In the genomic region with DNA sequence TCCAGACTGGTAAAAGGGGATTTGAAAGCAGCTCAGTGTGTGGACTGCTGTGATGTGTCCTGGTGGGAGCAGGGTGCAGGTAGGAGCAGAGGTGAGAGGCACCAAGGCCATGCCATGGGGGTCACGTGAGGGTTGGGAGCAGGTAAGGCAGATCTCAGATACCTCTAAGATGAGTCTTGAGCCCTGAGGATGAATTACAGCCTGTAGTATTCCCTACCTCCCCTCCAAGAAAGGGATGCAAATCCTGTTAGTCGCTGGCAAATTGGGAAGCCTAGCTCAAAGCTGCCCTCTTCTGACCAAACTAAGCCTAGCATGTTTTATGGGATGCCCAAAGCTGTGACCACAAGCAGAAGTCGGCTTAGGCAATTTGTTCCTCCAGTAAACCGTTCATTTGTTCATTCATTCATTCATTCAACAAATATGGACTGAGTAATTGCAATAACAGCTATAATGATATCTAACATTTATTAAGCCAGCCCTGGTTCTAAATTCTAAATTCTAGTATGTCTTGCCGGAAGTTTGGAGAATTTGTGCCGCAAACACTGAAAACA, we compare ENCODE assay signal across 9 cellular contexts. TPM values are rescaled to one million over a fixed set of nuclear protein-coding genes. Genes with fewer than 3 reads are reported as not detected.
DNase-seq lines count a peak whose midpoint lies in the region; ATAC-seq and TF ChIP-seq lines count a peak whose summit lies in the region.
"Had no signal": no experiment of that assay in that cellular context is flagged by ENCODE, and none has a peak within 500 bp of the region (broad histone marks: within the 10 kb centered on the region; RNA-seq: fewer than 3 reads in every experiment).

No MANE protein-coding gene starts in this region.

- intact Hi-C loops in IMR-90 (cut with micrococcal nuclease), result loop anchor here (1.0 to 10.0 kb wide), 3 partner anchors 52 to 337 kb away; no protein-coding TSS in a partner anchor
- intact Hi-C loops in activated T-helper 2 cell treated with anti-CD3 and anti-CD28 coated beads, Interferon-gamma antibody, Interleukin-2, Interleukin-4, amounts not matched to agents 10 μg/mL and 5 μg/mL and 100 μg/mL, durations not matched to agents 14 hours and 24 hours and 36 hours (cut with micrococcal nuclease), result loop anchor here (1.0 kb wide), 1 partner anchor 52 kb away; no protein-coding TSS in a partner anchor

- peak overlapping the region; percentile 90 for H2BK20ac ChIP-seq in IMR-90 (ENCODE audit: low read depth, low read length)

- peak overlapping the region; percentile 78 for H2AFZ ChIP-seq in IMR-90 (replicated peaks; ENCODE audit: low read length, poor library complexity)
- H2AFZ ChIP-seq in neuronal stem cell (ENCODE audit: low read length), result peak overlapping the region; percentile 30

- H3K4me2 ChIP-seq in IMR-90 (ENCODE audit: low read depth, low read length) (no peak overlapping the region), neuronal stem cell (ENCODE audit: insufficient read depth, low read length, poor library complexity, severe bottlenecking) (no peak overlapping the region)

- H3K36me3 ChIP-seq in IMR-90 (ENCODE audit: control insufficient read depth, insufficient read depth, low read length), result no peaks in the 10 kb centered on the region; the same call in 1 of the 2 replicates
- no peaks in the 10 kb centered on the region for H3K36me3 ChIP-seq in neuronal stem cell (replicated peaks in 1 of 2; ENCODE audit: control insufficient read depth in 2 of 2, insufficient read depth in 2 of 2, low read length in 2 of 2)

- H4K8ac ChIP-seq in IMR-90 (ENCODE audit: low read depth in 2 of 2, low read length in 2 of 2) (peak overlapping the region; percentile 17 to 90), neuronal stem cell (ENCODE audit: low read depth, low read length) (peak overlapping the region; percentile 94)

- peak overlapping the region; percentile 84 for H4K91ac ChIP-seq in IMR-90 (ENCODE audit: insufficient read depth, low read depth, low read length)
- peak overlapping the region; percentile 86 for H4K91ac ChIP-seq in neuronal stem cell (ENCODE audit: low read depth, low read length, poor library complexity)

- peak overlapping the region; percentile 93 for H2AK9ac ChIP-seq in IMR-90 (replicated peaks; ENCODE audit: low read depth, low read length, poor library complexity)

- no TSS peak for BruUV-seq in IMR-90 (replicated peaks; lab: Mats Ljungman, UMichigan)

- peak overlapping the region; percentile 94 for H2BK15ac ChIP-seq in IMR-90 (ENCODE audit: low read depth, low read length)
- H2BK15ac ChIP-seq in neuronal stem cell (ENCODE audit: low read length), result peak overlapping the region; percentile 59

- no peak overlapping the region for H3K4me3 ChIP-seq in IMR-90 (ENCODE audit: insufficient read depth, low read depth, low read length)
- no peak overlapping the region for H3K4me3 ChIP-seq in fibroblast of villous mesenchyme (ENCODE audit: low read depth, low read length)
- H3K4me3 ChIP-seq in neuronal stem cell (ENCODE audit: low read length in 2 of 2), result no peak overlapping the region

- H3K56ac ChIP-seq in IMR-90 (ENCODE audit: extremely low read depth, insufficient read depth, low read length), result no peak overlapping the region

- H3K4me1 ChIP-seq in IMR-90 (ENCODE audit: control insufficient read depth, insufficient read depth, low read length) (peaks cover 16% of the 10 kb centered on the region), neuronal stem cell (ENCODE audit: control insufficient read depth in 2 of 2, insufficient read depth in 1 of 2, low read depth in 1 of 2, low read length in 2 of 2) (peaks cover 7 to 18% of the 10 kb centered on the region in 2 donors)

- dilution Hi-C loops in IMR-90 (cut with HindIII; ENCODE audit: low sequenced_read_pairs, unreplicated experiment), result no loop called here

- no peak overlapping the region for H3K4me3 Mint-ChIP-seq in activated T-helper 2 cell treated with anti-CD3 and anti-CD28 coated beads, Interferon-gamma antibody, Interleukin-2, Interleukin-4, amounts not matched to agents 10 μg/mL and 5 μg/mL and 100 μg/mL, durations not matched to agents 14 hours and 24 hours and 36 hours (ENCODE audit: low read depth)
- H3K4me3 Mint-ChIP-seq: activated naive CD8-positive, alpha-beta T cell had no signal

- in situ Hi-C loops in IMR-90 (cut with MboI; ENCODE audit: low sequenced_read_pairs), result no loop called here

- DNase-seq in DMS79 (lab: John Stamatoyannopoulos, UW) (peak; percentile 48), IMR-90 (peak; percentile 84), OCI-M1 (lab: John Stamatoyannopoulos, UW) (peak; percentile 84), fibroblast of villous mesenchyme (ENCODE audit: low read depth) (peak; percentile 81), neuronal stem cell (ENCODE audit: low spot score) (peak; percentile 83)
- peak; percentile 16 for DNase-seq in activated T-helper 2 cell treated with anti-CD3 and anti-CD28 coated beads, Interferon-gamma antibody, Interleukin-2, Interleukin-4, amounts not matched to agents 10 μg/mL and 5 μg/mL and 100 μg/mL, durations not matched to agents 14 hours and 24 hours and 36 hours (ENCODE audit: low spot score)

- H3K36me3 Mint-ChIP-seq in activated T-helper 2 cell treated with anti-CD3 and anti-CD28 coated beads, Interferon-gamma antibody, Interleukin-2, Interleukin-4, amounts not matched to agents 10 μg/mL and 5 μg/mL and 100 μg/mL, durations not matched to agents 14 hours and 24 hours and 36 hours (ENCODE audit: low read depth), result peaks cover 2% of the 10 kb centered on the region
- H3K36me3 Mint-ChIP-seq: activated naive CD8-positive, alpha-beta T cell had no signal

- TF ChIP-seq CTCF in IMR-90 (conservative IDR thresholded peaks at IDR 0.05; ENCODE audit: low read depth, low read length) (peak; percentile 91), fibroblast of villous mesenchyme (IDR thresholded peaks at IDR 0.05; ENCODE audit: insufficient read depth, low read depth, low read length) (peak; percentile 70)

- H3K14ac ChIP-seq in IMR-90 (replicated peaks; ENCODE audit: low read depth, low read length), result peak overlapping the region; percentile 75
- no peak overlapping the region for H3K14ac ChIP-seq in neuronal stem cell (ENCODE audit: low read length)

- ATAC-seq in IMR-90 (ENCODE audit: low read depth) (peak; percentile 50), HG02610 (IDR thresholded peaks at IDR 0.05; ENCODE audit: unreplicated experiment) (no peak), HG03108 (IDR thresholded peaks at IDR 0.05; ENCODE audit: unreplicated experiment) (no peak)

- peak overlapping the region; percentile 1; the same call in 1 of the 2 replicates for H3K9ac ChIP-seq in IMR-90 (ENCODE audit: low read depth, low read length)
- peak overlapping the region; percentile 75 for H3K9ac ChIP-seq in neuronal stem cell (ENCODE audit: low read depth, low read length, poor library complexity)

- peak overlapping the region; percentile 8; the same call in 1 of the 2 replicates for H4K5ac ChIP-seq in IMR-90 (ENCODE audit: low read depth, low read length)

- H3K23ac ChIP-seq in IMR-90 (ENCODE audit: low read depth, low read length) (peak overlapping the region; percentile 54; the same call in 1 of the 2 replicates), neuronal stem cell (ENCODE audit: low read depth, low read length, poor library complexity) (peak overlapping the region; percentile 38)

- POLR2A ChIA-PET in IMR-90 (lab: Charles Lee; ENCODE audit: unreplicated experiment), result interaction anchor here (1.9 kb wide), 1 partner anchor 52 kb away, joined by 5 read pairs; no protein-coding TSS in a partner anchor

- peak overlapping the region; percentile 99 for H2BK12ac ChIP-seq in neuronal stem cell (ENCODE audit: low read length)

- H3K27me3 Mint-ChIP-seq in activated T-helper 2 cell treated with anti-CD3 and anti-CD28 coated beads, Interferon-gamma antibody, Interleukin-2, Interleukin-4, amounts not matched to agents 10 μg/mL and 5 μg/mL and 100 μg/mL, durations not matched to agents 14 hours and 24 hours and 36 hours (ENCODE audit: low read depth), result peaks cover 44% of the 10 kb centered on the region

- WGBS in IMR-90 (ENCODE audit: extremely low coverage in 2 of 2, insufficient read length in 1 of 2), 2 experiments, result no CpG with 5 or more reads among the region's 6 CpGs
- no CpG with 5 or more reads among the region's 6 CpGs for WGBS in neuronal stem cell (ENCODE audit: extremely low coverage in 2 of 2, insufficient read length in 2 of 2, insufficient replicate concordance in 1 of 2), 2 donors

- H3K4me1 Mint-ChIP-seq in activated T-helper 2 cell treated with anti-CD3 and anti-CD28 coated beads, Interferon-gamma antibody, Interleukin-2, Interleukin-4, amounts not matched to agents 10 μg/mL and 5 μg/mL and 100 μg/mL, durations not matched to agents 14 hours and 24 hours and 36 hours (ENCODE audit: low read depth), result peaks cover 20% of the 10 kb centered on the region

- no peak overlapping the region for H3K27ac Mint-ChIP-seq in activated T-helper 2 cell treated with anti-CD3 and anti-CD28 coated beads, Interferon-gamma antibody, Interleukin-2, Interleukin-4, amounts not matched to agents 10 μg/mL and 5 μg/mL and 100 μg/mL, durations not matched to agents 14 hours and 24 hours and 36 hours
- H3K27ac Mint-ChIP-seq: activated naive CD8-positive, alpha-beta T cell had no signal

- TF ChIP-seq RAD21 in IMR-90 (IDR thresholded peaks at IDR 0.05; ENCODE audit: low read length), result peak; percentile 99

- H3K27ac ChIP-seq in IMR-90 (ENCODE audit: insufficient read depth, low read length) (no peak overlapping the region; the same call in 1 of the 2 replicates), neuronal stem cell (replicated peaks; ENCODE audit: low read length) (peak overlapping the region; percentile 65)

- H3K9me1 ChIP-seq in IMR-90 (ENCODE audit: insufficient read depth, low read length), result peaks cover 14% of the 10 kb centered on the region

- H4K20me1 ChIP-seq in IMR-90 (ENCODE audit: insufficient read depth, low read length), result peaks cover 11% of the 10 kb centered on the region

- no peaks in the 10 kb centered on the region for H3K9me3 ChIP-seq in IMR-90 (ENCODE audit: control insufficient read depth, insufficient read depth, low read length)
- no peaks in the 10 kb centered on the region for H3K9me3 ChIP-seq in neuronal stem cell (replicated peaks in 1 of 2; ENCODE audit: control insufficient read depth in 2 of 2, insufficient read depth in 1 of 2, low read depth in 1 of 2, low read length in 2 of 2)

- H2BK5ac ChIP-seq in IMR-90 (ENCODE audit: low read depth, low read length, poor library complexity, severe bottlenecking), result peak overlapping the region; percentile 44
- H2BK5ac ChIP-seq in neuronal stem cell (ENCODE audit: low read length), result peak overlapping the region; percentile 97

- H3K4ac ChIP-seq in IMR-90 (ENCODE audit: low read depth, low read length), result peak overlapping the region; percentile 94
- H3K4ac ChIP-seq in neuronal stem cell (ENCODE audit: low read length), result no peak overlapping the region

- CTCF ChIA-PET in IMR-90 (lab: Yijun Ruan, JAX), result interaction anchor here (0.5 to 4.7 kb wide), 21 partner anchors 8 to 184 kb away, joined by 3 to 126 read pairs (median 4); no protein-coding TSS in a partner anchor

- H2AK5ac ChIP-seq in IMR-90 (ENCODE audit: low read depth, low read length), result peak overlapping the region; percentile 93
- peak overlapping the region; percentile 3 for H2AK5ac ChIP-seq in neuronal stem cell (ENCODE audit: low read depth, low read length)

- H3K18ac ChIP-seq in IMR-90 (ENCODE audit: low read depth, low read length) (peak overlapping the region; percentile 11; the same call in 1 of the 2 replicates), neuronal stem cell (ENCODE audit: low read length) (peak overlapping the region; percentile 93)

- H3K79me1 ChIP-seq in IMR-90 (ENCODE audit: low read depth in 1 of 2, low read length in 2 of 2) (peaks cover 5 to 26% of the 10 kb centered on the region in 2 experiments; a peak in 3 of 4 replicates), neuronal stem cell (ENCODE audit: low read depth, low read length) (no peaks in the 10 kb centered on the region)

- H3K9me3 Mint-ChIP-seq in activated T-helper 2 cell treated with anti-CD3 and anti-CD28 coated beads, Interferon-gamma antibody, Interleukin-2, Interleukin-4, amounts not matched to agents 10 μg/mL and 5 μg/mL and 100 μg/mL, durations not matched to agents 14 hours and 24 hours and 36 hours, result no peaks in the 10 kb centered on the region

- TF ChIP-seq POLR2A in IMR-90 (IDR thresholded peaks at IDR 0.05; ENCODE audit: low read depth, low read length), result peak; percentile 51; the same call in 1 of the 2 replicates

- H2BK120ac ChIP-seq in IMR-90 (ENCODE audit: low read depth, low read length) (peak overlapping the region; percentile 92), neuronal stem cell (ENCODE audit: low read depth, low read length) (peak overlapping the region; percentile 85)

- H3K27me3 ChIP-seq in IMR-90 (ENCODE audit: control insufficient read depth, insufficient read depth, low read length) (peaks cover 10% of the 10 kb centered on the region), neuronal stem cell (ENCODE audit: control insufficient read depth in 3 of 3, insufficient read depth in 3 of 3, low read depth in 1 of 3, low read length in 3 of 3) (peaks cover 0 to 8% (median 0%) of the 10 kb centered on the region in 3 experiments)

RNA-seq across cellular contexts. Expression of gene NUAK2, which starts 3.9 kb away (rescaled TPM):
- total RNA-seq in IMR-90 (2012; rRNA removed) (7.2 and 8.1 TPM in 2 replicates), fibroblast of villous mesenchyme (7.1 and 12.1 TPM in 2 replicates)
- 17.6 and 18.7 TPM in 2 replicates for polyA plus RNA-seq in IMR-90 (2012; rRNA removed)
- 12.3 and 18.8 TPM in 2 replicates for polyA plus RNA-seq in IMR-90 (2012; cell fraction: cytosol; rRNA removed)
- 22.8 and 32.1 TPM in 2 replicates for polyA plus RNA-seq in IMR-90 (2012; cell fraction: nucleus; rRNA removed; ENCODE audit: low replicate concordance)
- 0.41 and 0.44 TPM in 2 replicates for total RNA-seq in activated T-helper 2 cell treated with anti-CD3 and anti-CD28 coated beads, Interferon-gamma antibody, Interleukin-2, Interleukin-4, amounts not matched to agents 10 μg/mL and 5 μg/mL and 100 μg/mL, durations not matched to agents 14 hours and 24 hours and 36 hours
- polyA plus RNA-seq in neuronal stem cell (2013, experiment 1 of 2), result 55.9 TPM
- polyA plus RNA-seq in neuronal stem cell (2013, experiment 2 of 2), result 57.2 TPM

RNA-seq across cellular contexts. Expression of gene KLHDC8A, which starts 31.3 kb away (rescaled TPM):
- total RNA-seq in IMR-90 (2012; rRNA removed), result not detected in 2 replicates
- not detected in 2 replicates for polyA plus RNA-seq in IMR-90 (2012; rRNA removed)
- polyA plus RNA-seq in IMR-90 (2012; cell fraction: cytosol; rRNA removed), result 0.01 TPM in 1 of 2 replicates, not detected in the other
- 0.02 TPM in 1 of 2 replicates, not detected in the other for polyA plus RNA-seq in IMR-90 (2012; cell fraction: nucleus; rRNA removed; ENCODE audit: low replicate concordance)
- not detected in 2 replicates for total RNA-seq in activated T-helper 2 cell treated with anti-CD3 and anti-CD28 coated beads, Interferon-gamma antibody, Interleukin-2, Interleukin-4, amounts not matched to agents 10 μg/mL and 5 μg/mL and 100 μg/mL, durations not matched to agents 14 hours and 24 hours and 36 hours
- total RNA-seq in fibroblast of villous mesenchyme, result not detected in 2 replicates
- 87.2 TPM for polyA plus RNA-seq in neuronal stem cell (2013, experiment 1 of 2)
- polyA plus RNA-seq in neuronal stem cell (2013, experiment 2 of 2), result 86.1 TPM

Comparison
In these comparisons a context has a peak if more than half of its experiments do, and no peak if none do; other contexts are left out.
1. DNase-seq: peak in every context shown above with its lines; median percentile 84 in IMR-90; 84 in OCI-M1; 83 in neuronal stem cell; 81 in fibroblast of villous mesenchyme; 48 in DMS79; 16 in activated T-helper 2 cell treated with anti-CD3 and anti-CD28 coated beads, Interferon-gamma antibody, Interleukin-2, Interleukin-4, amounts not matched to agents 10 μg/mL and 5 μg/mL and 100 μg/mL, durations not matched to agents 14 hours and 24 hours and 36 hours.